In genomic region chr11:112225753-112226061, GRCh38 we compare ENCODE assay signal across 8 cellular contexts. TPM values are rescaled to one million over a fixed set of nuclear protein-coding genes. Genes with fewer than 3 reads are reported as not detected.
DNase-seq lines count a peak whose midpoint lies in the region; ATAC-seq and TF ChIP-seq lines count a peak whose summit lies in the region.

No MANE protein-coding gene starts in this region.

- H2AFZ ChIP-seq in mammary epithelial cell (ENCODE audit: low read depth, low read length) = peak overlapping the region; percentile 100

- H3K9me3 ChIP-seq in mammary epithelial cell (replicated peaks; ENCODE audit: insufficient read depth, low read length) = no peaks in the 10 kb centered on the region
- no peaks in the 10 kb centered on the region for H3K9me3 ChIP-seq in lower lobe of right lung
- no peaks in the 10 kb centered on the region for H3K9me3 ChIP-seq in upper lobe of right lung

- H3K4me1 Mint-ChIP-seq in activated T-cell treated with anti-CD3 and anti-CD28 coated beads, Interleukin-2, amount 50 U/mL, for 24 hours (ENCODE audit: low read depth) = peaks cover 34% of the 10 kb centered on the region

- peak overlapping the region; percentile 97 for H3K27ac Mint-ChIP-seq in activated T-cell treated with anti-CD3 and anti-CD28 coated beads, Interleukin-2, amount 50 U/mL, for 24 hours

- intact Hi-C loops in mammary epithelial cell (cut with micrococcal nuclease) = no loop called here
- intact Hi-C loops in lower lobe of right lung (cut with DNase I) = no loop called here
- intact Hi-C loops in upper lobe of right lung (cut with DNase I) = no loop called here

- H3K27me3 Mint-ChIP-seq in activated T-cell treated with anti-CD3 and anti-CD28 coated beads, Interleukin-2, amount 50 U/mL, for 24 hours = no peaks in the 10 kb centered on the region

- H3K79me2 ChIP-seq in mammary epithelial cell (ENCODE audit: insufficient read depth, low read length) = peaks cover 45% of the 10 kb centered on the region

- WGBS in mammary epithelial cell (ENCODE audit: low coverage, missing lambda C conversion rate) = 15% methylated on average over 7 of the region's 8 CpGs

- dilution Hi-C loops in mammary epithelial cell (cut with HindIII; ENCODE audit: low sequenced_read_pairs) = no loop called here

- no peaks in the 10 kb centered on the region for H4K20me1 ChIP-seq in mammary epithelial cell (ENCODE audit: insufficient read depth, low read length)

- no peak for ATAC-seq in lower lobe of right lung
- ATAC-seq in upper lobe of right lung = no peak

- H3K27ac ChIP-seq in mammary epithelial cell (ENCODE audit: insufficient read depth, low read depth, low read length) (peak overlapping the region; percentile 93), lower lobe of right lung (peak overlapping the region; percentile 99), upper lobe of right lung (peak overlapping the region; percentile 97)

- H3K36me3 Mint-ChIP-seq in activated T-cell treated with anti-CD3 and anti-CD28 coated beads, Interleukin-2, amount 50 U/mL, for 24 hours (ENCODE audit: low read depth) = peaks cover 42% of the 10 kb centered on the region

- H3K4me2 ChIP-seq in mammary epithelial cell (ENCODE audit: insufficient read depth, low read depth, low read length) = peak overlapping the region; percentile 74

- peak overlapping the region; percentile 90 for H3K4me3 Mint-ChIP-seq in activated T-cell treated with anti-CD3 and anti-CD28 coated beads, Interleukin-2, amount 50 U/mL, for 24 hours

- H3K4me3 ChIP-seq in mammary epithelial cell (replicated peaks in 1 of 3; ENCODE audit: insufficient read depth in 1 of 3, low read depth in 2 of 3, low read length in 3 of 3) = peak overlapping the region; percentile 72 to 92 (median 79)
- H3K4me3 ChIP-seq in lower lobe of right lung = peak overlapping the region; percentile 69
- H3K4me3 ChIP-seq in upper lobe of right lung = peak overlapping the region; percentile 86

- CTCF ChIA-PET in mammary epithelial cell (lab: Charles Lee; ENCODE audit: low non-redundant PET) = no interaction called here

- peaks cover 18% of the 10 kb centered on the region for H3K4me1 ChIP-seq in mammary epithelial cell (ENCODE audit: insufficient read depth, low read length)
- peaks cover 19% of the 10 kb centered on the region for H3K4me1 ChIP-seq in lower lobe of right lung
- H3K4me1 ChIP-seq in upper lobe of right lung = peaks cover 15% of the 10 kb centered on the region

- no peak for DNase-seq in activated T-cell treated with anti-CD3 and anti-CD28 coated beads, Interleukin-2, amount 50 U/mL, for 24 hours
- DNase-seq in activated T-cell treated with anti-CD3 and anti-CD28 coated beads, Interleukin-2, amount 50 U/mL, for 1 hour = no peak
- no peak for DNase-seq in mammary epithelial cell
- no peak for DNase-seq in lower lobe of right lung
- no peak for DNase-seq in upper lobe of right lung
- no peak for DNase-seq in occipital lobe (lab: John Stamatoyannopoulos, UW)
- DNase-seq in HK-2 (ENCODE audit: unreplicated experiment) = no peak
- no peak for DNase-seq in NK-92 treated with Interleukin-12 subunit alpha and Interleukin-12 subunit beta, amount 100 ng/mL, for 24 hours (lab: John Stamatoyannopoulos, UW)

- in situ Hi-C loops in mammary epithelial cell (cut with MboI; ENCODE audit: low sequenced_read_pairs in 2 of 2) = no loop called here

- H3K9me3 Mint-ChIP-seq in activated T-cell treated with anti-CD3 and anti-CD28 coated beads, Interleukin-2, amount 50 U/mL, for 24 hours = no peaks in the 10 kb centered on the region

- H3K27me3 ChIP-seq in mammary epithelial cell (ENCODE audit: insufficient read depth, low read length) = no peaks in the 10 kb centered on the region
- H3K27me3 ChIP-seq in lower lobe of right lung (ENCODE audit: low read depth) = no peaks in the 10 kb centered on the region
- no peaks in the 10 kb centered on the region for H3K27me3 ChIP-seq in upper lobe of right lung

- BruUV-seq in mammary epithelial cell (replicated peaks; lab: Mats Ljungman, UMichigan) = TSS peak; percentile 72

- TF ChIP-seq CTCF in mammary epithelial cell (conservative IDR thresholded peaks at IDR 0.05 in 1 of 2, IDR thresholded peaks at IDR 0.05 in 1 of 2; ENCODE audit: extremely low read depth in 1 of 2, insufficient read depth in 1 of 2, low read depth in 1 of 2, low read length in 2 of 2) (no peak), lower lobe of right lung (IDR thresholded peaks at IDR 0.05) (no peak), upper lobe of right lung (IDR thresholded peaks at IDR 0.05) (no peak)

- H3K36me3 ChIP-seq in mammary epithelial cell (ENCODE audit: insufficient read depth, low read length) = peaks cover 13% of the 10 kb centered on the region
- H3K36me3 ChIP-seq in lower lobe of right lung = peaks cover 22% of the 10 kb centered on the region
- H3K36me3 ChIP-seq in upper lobe of right lung = peaks cover 23% of the 10 kb centered on the region

- H3K9ac ChIP-seq in mammary epithelial cell (ENCODE audit: insufficient read depth, low read length) = peak overlapping the region; percentile 94

RNA-seq across cellular contexts. Expression of gene PTS, which starts 0.5 kb away (rescaled TPM):
- total RNA-seq in mammary epithelial cell (10 to 100 TPM; 47.5 to 66.4 TPM), lower lobe of right lung (22.8 TPM), upper lobe of right lung (22.5 TPM), occipital lobe (28.2 TPM)
- polyA plus RNA-seq in mammary epithelial cell = 38.4 TPM
- 13.0 TPM for polyA minus RNA-seq in mammary epithelial cell

RNA-seq across cellular contexts. Expression of gene PLET1, which starts 35.0 kb away (rescaled TPM):
- total RNA-seq in mammary epithelial cell = not detected
- not detected for polyA plus RNA-seq in mammary epithelial cell
- polyA minus RNA-seq in mammary epithelial cell = not detected
- not detected for total RNA-seq in lower lobe of right lung
- total RNA-seq in upper lobe of right lung = not detected
- not detected for total RNA-seq in occipital lobe

RNA-seq across cellular contexts. Expression of gene BCO2, which starts 50.4 kb away (rescaled TPM):
- total RNA-seq in mammary epithelial cell (1 to 10 TPM; 3.8 to 4.9 TPM), lower lobe of right lung (8.9 TPM), upper lobe of right lung (7.7 TPM), occipital lobe (2.8 TPM)
- polyA plus RNA-seq in mammary epithelial cell = 1.5 TPM
- 10.7 TPM for polyA minus RNA-seq in mammary epithelial cell

RNA-seq across cellular contexts. Expression of gene TEX12, which starts 58.5 kb away (rescaled TPM):
- total RNA-seq in mammary epithelial cell = under 1 TPM in 1 of 2 donors, not detected in 1; 0.50 TPM
- polyA plus RNA-seq in mammary epithelial cell = not detected
- not detected for polyA minus RNA-seq in mammary epithelial cell
- not detected for total RNA-seq in lower lobe of right lung
- not detected for total RNA-seq in upper lobe of right lung
- not detected for total RNA-seq in occipital lobe
